1 cellular context compared by ENCODE assay signal in the genomic region with DNA sequence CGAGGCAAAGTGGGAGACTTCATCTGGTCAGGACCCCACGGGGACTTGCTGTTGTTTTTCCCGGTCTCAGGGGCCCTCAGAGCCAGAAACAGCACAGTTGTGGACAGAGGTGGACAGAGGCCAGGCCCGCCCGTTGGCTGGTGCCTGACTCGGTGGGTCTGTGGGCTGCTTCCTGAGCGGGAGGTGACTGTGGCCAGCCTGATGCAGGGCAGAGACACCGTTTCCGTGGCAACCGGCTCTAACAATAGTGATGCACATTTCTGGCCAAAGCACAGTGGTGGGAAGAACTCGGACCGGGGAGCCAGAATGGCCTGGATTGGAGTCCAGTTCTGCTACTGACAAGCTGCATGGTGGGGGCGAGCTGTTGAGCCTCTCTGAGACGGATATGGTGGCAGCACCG.
TF ChIP-seq lines count a peak whose summit lies in the region.

No MANE protein-coding gene starts in this region.

TF ChIP-seq in GM23338, 12 proteins besides CTCF, POLR2A, EP300 and RAD21 (continued from another document):
- no peak for TF ChIP-seq ZNF462 (CRISPR knock-in tag; IDR thresholded peaks at IDR 0.05)
